16 cellular contexts compared by ENCODE assay signal in the genomic region with DNA sequence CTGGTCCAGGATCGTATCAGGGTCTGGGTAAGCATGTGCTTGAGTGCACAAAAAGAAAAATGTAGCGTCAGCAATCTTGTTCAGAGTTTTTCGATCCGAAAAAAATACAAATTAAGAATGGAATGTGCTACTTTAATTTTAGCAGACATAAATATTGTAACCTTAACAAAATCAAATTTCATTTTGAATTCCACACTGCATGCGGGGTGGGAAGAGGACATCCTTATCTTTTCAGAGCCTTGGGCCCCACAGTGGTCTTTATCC.
"Had no signal": no experiment of that assay in that cellular context is flagged by ENCODE, and none has a peak within 500 bp of the region (broad histone marks: within the 10 kb centered on the region; RNA-seq: fewer than 3 reads in every experiment).

No MANE protein-coding gene starts in this region.

- H3K27ac Mint-ChIP-seq: activated CD4-positive, alpha-beta T cell treated with anti-CD3 and anti-CD28 coated beads, Interleukin-2, amount 10 ng/mL, durations not matched to agents 7 days and 5 days; activated CD8-positive, alpha-beta T cell treated with anti-CD3 and anti-CD28 coated beads, Interleukin-2, amount 10 ng/mL, durations not matched to agents 7 days and 5 days; activated naive CD4-positive, alpha-beta T cell treated with anti-CD3 and anti-CD28 coated beads for 36 hours; activated T-cell treated with anti-CD3 and anti-CD28 coated beads, Interleukin-2, amount 50 U/mL, for 24 hours; activated T-helper 2 cell treated with anti-CD3 and anti-CD28 coated beads, Interferon-gamma antibody, Interleukin-2, Interleukin-4, amounts not matched to agents 10 μg/mL and 5 μg/mL and 100 μg/mL, durations not matched to agents 14 hours and 24 hours and 36 hours; stimulated activated naive CD8-positive, alpha-beta T cell treated with anti-CD3 and anti-CD28 coated beads, Interleukin-15, Interleukin-2, amounts not matched to agents 100 ng/mL and 50 ng/mL, for 24 hours; type B pancreatic cell had no signal

- H3K9me3 Mint-ChIP-seq: activated CD4-positive, alpha-beta T cell treated with anti-CD3 and anti-CD28 coated beads, Interleukin-2, amount 10 ng/mL, durations not matched to agents 7 days and 5 days; activated naive CD4-positive, alpha-beta T cell treated with anti-CD3 and anti-CD28 coated beads for 36 hours; activated T-cell treated with anti-CD3 and anti-CD28 coated beads, Interleukin-2, amount 50 U/mL, for 24 hours; activated T-helper 2 cell treated with anti-CD3 and anti-CD28 coated beads, Interferon-gamma antibody, Interleukin-2, Interleukin-4, amounts not matched to agents 10 μg/mL and 5 μg/mL and 100 μg/mL, durations not matched to agents 14 hours and 24 hours and 36 hours; stimulated activated naive CD8-positive, alpha-beta T cell treated with anti-CD3 and anti-CD28 coated beads, Interleukin-15, Interleukin-2, amounts not matched to agents 100 ng/mL and 50 ng/mL, for 24 hours; type B pancreatic cell had no signal

- H3K4me1 ChIP-seq: breast epithelium had no signal

- H3K36me3 Mint-ChIP-seq: type B pancreatic cell had no signal

- ATAC-seq: activated CD8-positive, alpha-beta T cell treated with anti-CD3 and anti-CD28 coated beads, Interleukin-2, amount 10 ng/mL, durations not matched to agents 7 days and 5 days had no signal

- DNase-seq: activated CD4-positive, alpha-beta T cell treated with anti-CD3 and anti-CD28 coated beads, Interleukin-2, amount 10 ng/mL, durations not matched to agents 7 days and 5 days; activated CD8-positive, alpha-beta T cell treated with anti-CD3 and anti-CD28 coated beads, Interleukin-2, amount 10 ng/mL, durations not matched to agents 7 days and 5 days; activated T-cell treated with anti-CD3 and anti-CD28 coated beads, Interleukin-2, amount 50 U/mL, for 24 hours; cortex of kidney; esophagus squamous epithelium; stimulated activated CD4-positive, alpha-beta T cell treated with anti-CD3 and anti-CD28 coated beads, Interleukin-12 subunit alpha, Interleukin-12 subunit beta, amount 100 ng/mL, for 4 hours; stimulated activated CD4-positive, alpha-beta T cell treated with anti-CD3 and anti-CD28 coated beads, Interleukin-1b, Interleukin-23, amount 100 ng/mL, for 48 hours; T1000 had no signal

- H3K36me3 ChIP-seq: breast epithelium, esophagus squamous epithelium, ovary, sigmoid colon, suprapubic skin had no signal

- H3K9me3 ChIP-seq: breast epithelium, esophagus squamous epithelium, ovary, sigmoid colon, suprapubic skin had no signal

- H3K4me3 Mint-ChIP-seq: activated CD8-positive, alpha-beta T cell treated with anti-CD3 and anti-CD28 coated beads, Interleukin-2, amount 10 ng/mL, durations not matched to agents 7 days and 5 days; activated T-cell treated with anti-CD3 and anti-CD28 coated beads, Interleukin-2, amount 50 U/mL, for 24 hours; stimulated activated naive CD8-positive, alpha-beta T cell treated with anti-CD3 and anti-CD28 coated beads, Interleukin-15, Interleukin-2, amounts not matched to agents 100 ng/mL and 50 ng/mL, for 24 hours had no signal

- H3K27ac ChIP-seq: breast epithelium, ovary, sigmoid colon, suprapubic skin had no signal

- H3K27me3 ChIP-seq: breast epithelium, ovary, sigmoid colon had no signal
